In genomic region chrX:80420147-80420546, GRCh38 we compare ENCODE assay signal across 11 cellular contexts. TPM values are rescaled to one million over a fixed set of nuclear protein-coding genes. Genes with fewer than 3 reads are reported as not detected.
"Had no signal": no experiment of that assay in that cellular context is flagged by ENCODE, and none has a peak within 500 bp of the region (broad histone marks: within the 10 kb centered on the region; RNA-seq: fewer than 3 reads in every experiment).

TSS of gene TENT5D (plus strand) at chrX:80420447. CDS start at chrX:80442540, 22,093 bp downstream.

- H3K27ac Mint-ChIP-seq: GM23338, H9, HFFc6 had no signal

- H2AFZ ChIP-seq: GM23248, GM23338 had no signal

- H3K9ac ChIP-seq: GM23248 had no signal

- H3K9me3 ChIP-seq: HAP-1 had no signal

- ATAC-seq: GM23338, HCT116 had no signal

- H3K27ac ChIP-seq: GM23248 had no signal

- DNase-seq: GM23248, GOT3, H7, H9, HCEC 1CT, HFFc6 had no signal

- H3K36me3 ChIP-seq: HAP-1 had no signal

- FAIRE-seq: H1, H54 had no signal

- H3K4me3 ChIP-seq: GM23248, GM23338, HAP-1 had no signal

- H3K4me2 ChIP-seq: GM23338 had no signal

- H3K4me1 ChIP-seq: HAP-1 had no signal

- H3K4me1 Mint-ChIP-seq: GM23338, H9 had no signal

- H3K9me3 Mint-ChIP-seq: HFFc6 had no signal

- H3K4me3 Mint-ChIP-seq: GM23338, H9, HFFc6 had no signal

RNA-seq across cellular contexts. Expression of gene TENT5D, which starts in this region (rescaled TPM):
- total RNA-seq: GM23248, H1, H7, H9, HFFc6 had no signal
- polyA plus RNA-seq: GM23248, GM23338, H1 had no signal
